23 cellular contexts compared by ENCODE assay signal in genomic region chr11:122869622-122870021, GRCh38. TPM values are rescaled to one million over a fixed set of nuclear protein-coding genes. Genes with fewer than 3 reads are reported as not detected.
"Had no signal": no experiment of that assay in that cellular context is flagged by ENCODE, and none has a peak within 500 bp of the region (broad histone marks: within the 10 kb centered on the region; RNA-seq: fewer than 3 reads in every experiment).

No MANE protein-coding gene starts in this region.

- DNase-seq: activated CD4-positive, alpha-beta T cell treated with anti-CD3 and anti-CD28 coated beads, Interleukin-2, amount 10 ng/mL, durations not matched to agents 24 days and 14 days; activated CD8-positive, alpha-beta memory T cell treated with anti-CD3 and anti-CD28 coated beads, Interleukin-2, amount 50 U/mL, for 4 hours; activated naive CD4-positive, alpha-beta T cell treated with anti-CD3 and anti-CD28 coated beads, Interleukin-2, amount 10 ng/mL, durations not matched to agents 7 days and 5 days; activated T-cell treated with anti-CD3 and anti-CD28 coated beads, Interleukin-2, amount 50 U/mL, for 4 hours; effector memory CD4-positive, alpha-beta T cell; esophagus squamous epithelium; heart right ventricle; immature natural killer cell; kidney glomerular epithelial cell; left ventricle myocardium inferior; naive B cell; retina; stimulated activated CD4-positive, alpha-beta T cell treated with anti-CD3 and anti-CD28 coated beads, Interleukin-12 subunit alpha, Interleukin-12 subunit beta, amount 100 ng/mL, for 4 hours; stimulated activated CD4-positive, alpha-beta T cell treated with anti-CD3 and anti-CD28 coated beads, Interleukin-1b, Interleukin-23, amount 100 ng/mL, for 48 hours; stimulated activated naive CD8-positive, alpha-beta T cell treated with anti-CD3 and anti-CD28 coated beads, Interleukin-15, Interleukin-2, amounts not matched to agents 100 U/mL and 50 U/mL, for 24 hours; substantia nigra; T-helper 9 cell; tibial artery had no signal

- H3K36me3 Mint-ChIP-seq: activated naive CD4-positive, alpha-beta T cell treated with anti-CD3 and anti-CD28 coated beads, Interleukin-2, amount 10 ng/mL, durations not matched to agents 7 days and 5 days; memory B cell; naive B cell had no signal

- H3K27ac Mint-ChIP-seq: activated CD4-positive, alpha-beta T cell treated with anti-CD3 and anti-CD28 coated beads, Interleukin-2, amount 10 ng/mL, durations not matched to agents 24 days and 14 days; activated naive CD4-positive, alpha-beta T cell treated with anti-CD3 and anti-CD28 coated beads, Interleukin-2, amount 10 ng/mL, durations not matched to agents 7 days and 5 days; memory B cell had no signal

- FAIRE-seq: endothelial cell of umbilical vein, urothelium cell line had no signal

- H3K4me1 Mint-ChIP-seq: activated naive CD4-positive, alpha-beta T cell treated with anti-CD3 and anti-CD28 coated beads, Interleukin-2, amount 10 ng/mL, durations not matched to agents 7 days and 5 days had no signal

- ATAC-seq: activated T-cell treated with anti-CD3 and anti-CD28 coated beads, Interleukin-2, amount 50 U/mL, for 4 hours; heart right ventricle; stimulated activated naive CD8-positive, alpha-beta T cell treated with anti-CD3 and anti-CD28 coated beads, Interleukin-15, Interleukin-2, amounts not matched to agents 100 U/mL and 50 U/mL, for 24 hours had no signal

- H3K4me3 Mint-ChIP-seq: activated CD4-positive, alpha-beta T cell treated with anti-CD3 and anti-CD28 coated beads, Interleukin-2, amount 10 ng/mL, durations not matched to agents 24 days and 14 days; activated naive CD4-positive, alpha-beta T cell treated with anti-CD3 and anti-CD28 coated beads, Interleukin-2, amount 10 ng/mL, durations not matched to agents 7 days and 5 days; activated T-cell treated with anti-CD3 and anti-CD28 coated beads, Interleukin-2, amount 50 U/mL, for 4 hours; immature natural killer cell; memory B cell; naive B cell; neural crest cell had no signal

- H3K4me3 ChIP-seq: ascending aorta, esophagus squamous epithelium, heart right ventricle, left ventricle myocardium inferior, tibial artery had no signal

- H3K9me3 Mint-ChIP-seq: activated CD4-positive, alpha-beta T cell treated with anti-CD3 and anti-CD28 coated beads, Interleukin-2, amount 10 ng/mL, durations not matched to agents 24 days and 14 days; activated naive CD4-positive, alpha-beta T cell treated with anti-CD3 and anti-CD28 coated beads, Interleukin-2, amount 10 ng/mL, durations not matched to agents 7 days and 5 days; activated T-cell treated with anti-CD3 and anti-CD28 coated beads, Interleukin-2, amount 50 U/mL, for 4 hours; immature natural killer cell; memory B cell; neural crest cell had no signal

RNA-seq across cellular contexts. Expression of gene CRTAM, which starts 31.3 kb away (rescaled TPM):
- total RNA-seq: ascending aorta, endothelial cell of umbilical vein, left ventricle myocardium inferior, neural crest cell had no signal
- polyA plus RNA-seq: endothelial cell of umbilical vein had no signal
